In genomic region chr17:44324092-44324570, GRCh38 we compare ENCODE assay signal across 9 cellular contexts. TPM values are rescaled to one million over a fixed set of nuclear protein-coding genes. Genes with fewer than 3 reads are reported as not detected.
DNase-seq lines count a peak whose midpoint lies in the region; ATAC-seq, FAIRE-seq and TF ChIP-seq lines count a peak whose summit lies in the region.
"Had no signal": no experiment of that assay in that cellular context is flagged by ENCODE, and none has a peak within 500 bp of the region (broad histone marks: within the 10 kb centered on the region; RNA-seq: fewer than 3 reads in every experiment).

No MANE protein-coding gene starts in this region.

- H3K27me3 ChIP-seq in NT2/D1 (ENCODE audit: insufficient read depth, insufficient read length) = no peaks in the 10 kb centered on the region
- peaks cover 0 to 6% (median 0%) of the 10 kb centered on the region in 4 experiments; a peak in 5 of 7 replicates for H3K27me3 ChIP-seq in H1 (replicated peaks in 1 of 4; ENCODE audit: control insufficient read depth in 3 of 4, extremely low read depth in 1 of 4, insufficient read depth in 3 of 4, low read length in 3 of 4)

- WGBS in H1 (ENCODE audit: extremely low coverage in 1 of 2, insufficient coverage in 1 of 2, insufficient read length in 1 of 2, insufficient replicate concordance in 2 of 2, low coverage in 1 of 2, low lambda C conversion rate in 2 of 2, missing lambda C conversion rate in 1 of 2), 2 experiments = 3% methylated on average over 30 of the region's 38 CpGs; no CpG with 5 or more reads in 1 of the 2 experiments

- H3K18ac ChIP-seq in H1 (ENCODE audit: extremely low read depth, low read length) = peak overlapping the region; percentile 96

- H4K91ac ChIP-seq in H1 (replicated peaks; ENCODE audit: insufficient read length, low read length) = peak overlapping the region; percentile 55

- ATAC-seq in naive B cell (ENCODE audit: low read depth in 2 of 2) = no peak
- no peak for ATAC-seq in GM19023 (IDR thresholded peaks at IDR 0.05; ENCODE audit: unreplicated experiment)

- no peak overlapping the region for H2BK20ac ChIP-seq in H1 (ENCODE audit: low read length)

- TF ChIP-seq RAD21 in H1 (IDR thresholded peaks at IDR 0.05 in 1 of 2, conservative IDR thresholded peaks at IDR 0.05 in 1 of 2; ENCODE audit: low read depth in 2 of 2, low read length in 2 of 2) = no peak

- H3K56ac ChIP-seq in H1 (replicated peaks; ENCODE audit: insufficient read length, low read depth, low read length) = peak overlapping the region; percentile 59

- H3K9me3 Mint-ChIP-seq in naive B cell = no peaks in the 10 kb centered on the region

- peaks cover 11% of the 10 kb centered on the region for H3K79me1 ChIP-seq in H1 (ENCODE audit: low read depth, low read length)

- H3K27ac Mint-ChIP-seq in naive B cell = peak overlapping the region in 3 of 6 donors; percentile 57 to 98 (median 74)

- peak overlapping the region; percentile 33 for H2BK120ac ChIP-seq in H1 (replicated peaks; ENCODE audit: low read depth, low read length)

- peak overlapping the region; percentile 94 for H3K9ac ChIP-seq in NT2/D1 (ENCODE audit: insufficient read length, low read depth)
- H3K9ac ChIP-seq in H1 (replicated peaks in 1 of 4; ENCODE audit: extremely low read depth in 1 of 4, low read depth in 3 of 4, low read length in 3 of 4) = peak overlapping the region; percentile 51 to 71 (median 64)

- FAIRE-seq in H1 (lab: Jason Lieb, UNC) = no peak

- H3K36me3 Mint-ChIP-seq in naive B cell = peaks cover 5% of the 10 kb centered on the region in 2 donors

- 0 out of 2 replicates have a peak overlapping the region, but pooled peaks have one; percentile 53 for H2AK5ac ChIP-seq in H1 (ENCODE audit: low read depth, low read length)

- H3K4me1 ChIP-seq in NT2/D1 (ENCODE audit: insufficient read depth, insufficient read length) (peaks cover 20% of the 10 kb centered on the region), H1 (replicated peaks in 1 of 4; ENCODE audit: control insufficient read depth in 3 of 4, insufficient read depth in 4 of 4, low read length in 3 of 4) (peaks cover 0 to 11% (median 6%) of the 10 kb centered on the region in 4 experiments; a peak in 5 of 7 replicates)

- peaks cover 13% of the 10 kb centered on the region; the same call in 1 of the 2 replicates for H3K23me2 ChIP-seq in H1 (ENCODE audit: low read depth, low read length)

- peak; percentile 69 for DNase-seq in activated effector memory CD4-positive, alpha-beta T cell treated with anti-CD3 and anti-CD28 coated beads, Interleukin-2, amount 50 U/mL, for 16 hours
- DNase-seq in activated effector memory CD4-positive, alpha-beta T cell treated with Interleukin-2 at 50 U/mL for 16 hours = no peak
- DNase-seq in NT2/D1 (ENCODE audit: low read depth, low spot score) (no peak), H1 (ENCODE audit: low read depth in 1 of 2, low spot score in 2 of 2) (no peak), naive B cell (no peak), NCI-H1105 (lab: John Stamatoyannopoulos, UW) (no peak), middle frontal gyrus (ENCODE audit: extremely low spot score, low spot score) (no peak)

- H3K36me3 ChIP-seq in NT2/D1 (ENCODE audit: insufficient read depth, insufficient read length, low read length) (peaks cover 41% of the 10 kb centered on the region), H1 (ENCODE audit: control insufficient read depth in 2 of 4, insufficient read depth in 4 of 4, low read length in 3 of 4) (peaks cover 7 to 30% (median 22%) of the 10 kb centered on the region in 4 experiments; a peak in 7 of 8 replicates)

- POLR2A ChIA-PET in H1 (lab: Charles Lee; ENCODE audit: partially characterized antibody) = interaction anchor here (0.7 to 14.6 kb wide), 10 partner anchors 8 to 132 kb away, joined by 3 to 135 read pairs (median 4); partner anchors contain the start of genes GRN, RUNDC3A and UBTF

- no peak overlapping the region for H2AFZ ChIP-seq in H1 (ENCODE audit: low read length)

- peaks cover 3 to 13% of the 10 kb centered on the region in 2 experiments; a peak in 3 of 4 replicates for H3K79me2 ChIP-seq in H1 (ENCODE audit: control insufficient read depth in 1 of 2, insufficient read depth in 2 of 2, low read length in 2 of 2)

- H3K9me3 ChIP-seq in NT2/D1 (ENCODE audit: insufficient read depth, low read length) (no peaks in the 10 kb centered on the region), H1 (ENCODE audit: insufficient read depth in 2 of 2, low read depth in 1 of 2, low read length in 1 of 2) (no peaks in the 10 kb centered on the region)

- H4K20me1 ChIP-seq in H1 (replicated peaks in 1 of 2; ENCODE audit: control insufficient read depth in 1 of 2, insufficient read depth in 2 of 2, low read length in 2 of 2) = peaks cover 3 to 15% of the 10 kb centered on the region in 2 experiments

- H4K8ac ChIP-seq in H1 (ENCODE audit: extremely low read depth, insufficient read depth, low read length) = peak overlapping the region; percentile 40; the same call in 1 of the 2 replicates

- no peak overlapping the region for H3K23ac ChIP-seq in H1 (ENCODE audit: insufficient read length)

- TF ChIP-seq CTCF in H1 (IDR thresholded peaks at IDR 0.05; ENCODE audit: control extremely low read depth in 1 of 3, insufficient read depth in 1 of 3, low read depth in 1 of 3, low read length in 3 of 3) = no peak

- H3K4me3 ChIP-seq in NT2/D1 (ENCODE audit: insufficient read length, low read depth) (peak overlapping the region; percentile 93), H1 (ENCODE audit: extremely low read depth in 1 of 4, insufficient read depth in 2 of 4, low read depth in 3 of 4, low read length in 4 of 4) (peak overlapping the region; percentile 74 to 92 (median 84))

- H3K4me1 Mint-ChIP-seq in naive B cell = peaks cover 7 to 44% (median 38%) of the 10 kb centered on the region in 3 donors

- H3K4ac ChIP-seq in H1 (replicated peaks; ENCODE audit: insufficient read length, low read depth, low read length) = no peak overlapping the region

- no peaks in the 10 kb centered on the region for H3K27me3 Mint-ChIP-seq in naive B cell

- peak overlapping the region; percentile 70 to 97 (median 86) for H3K4me3 Mint-ChIP-seq in naive B cell

- H2BK5ac ChIP-seq in H1 (ENCODE audit: low read depth, low read length) = peak overlapping the region; percentile 44; the same call in 1 of the 2 replicates

- H3K14ac ChIP-seq in H1 (ENCODE audit: insufficient read length) = no peak overlapping the region

- 0 out of 2 replicates have a peak overlapping the region, but pooled peaks have one; percentile 29 for H3K27ac ChIP-seq in H1 (ENCODE audit: low read depth, low read length)

- no peak overlapping the region for H2BK15ac ChIP-seq in H1 (ENCODE audit: low read length)

- 0 out of 2 replicates have a peak overlapping the region, but pooled peaks have one; percentile 39 for H2BK12ac ChIP-seq in H1 (ENCODE audit: low read depth, low read length)

- no peak for TF ChIP-seq EP300 in H1 (IDR thresholded peaks at IDR 0.05; ENCODE audit: borderline replicate concordance in 1 of 2, low read depth in 2 of 2, low read length in 2 of 2)

- TF ChIP-seq POLR2A in H1 (IDR thresholded peaks at IDR 0.05; ENCODE audit: control extremely low read depth in 1 of 2, low read depth in 2 of 2, low read length in 2 of 2) = no peak

- H3K4me2 ChIP-seq in H1 (ENCODE audit: insufficient read depth in 1 of 2, low read depth in 2 of 2, low read length in 2 of 2) = peak overlapping the region; percentile 83 to 97

- CTCF ChIA-PET in H1 (lab: Charles Lee; ENCODE audit: partially characterized antibody) = interaction anchor here (0.7 to 3.9 kb wide), 8 partner anchors 8 to 120 kb away, joined by 3 to 19 read pairs (median 4); partner anchors contain the start of genes GRN and SLC4A1

- peak overlapping the region; percentile 16 for H4K5ac ChIP-seq in H1 (ENCODE audit: insufficient read length, low read depth, low read length)

RNA-seq across cellular contexts. Expression of gene SLC25A39, which starts 0.5 kb away (rescaled TPM):
- total RNA-seq in H1 (2021; fragmentation: NEBNext Ultra II Directional; extraction: Animal tissue kit (Norgen Biotek cat#: 25700)) = 189 and 200 TPM in 2 replicates
- 291 and 408 TPM in 2 replicates for polyA plus RNA-seq in H1 (2011; rRNA removed)
- 282 TPM for polyA plus RNA-seq in H1 (2011; cell fraction: cytosol; rRNA removed)
- polyA plus RNA-seq in H1 (2011; cell fraction: nucleus; rRNA removed) = 575 TPM
- polyA plus RNA-seq in H1 (2012, experiment 1 of 2) = 156 to 250 TPM (median 229 TPM) in 4 replicates
- 230 TPM for polyA plus RNA-seq in H1 (2012, experiment 2 of 2)
- polyA plus RNA-seq in H1 (2013, experiment 1 of 2) = 181 TPM
- polyA plus RNA-seq in H1 (2013, experiment 2 of 2) = 173 TPM
- polyA minus RNA-seq in H1 (2011; rRNA and poly(A)+ RNA removed) = 74.8 and 88.3 TPM in 2 replicates
- polyA minus RNA-seq in H1 (2011; cell fraction: cytosol; rRNA and poly(A)+ RNA removed) = 85.4 TPM
- polyA minus RNA-seq in H1 (2011; cell fraction: nucleus; rRNA and poly(A)+ RNA removed) = 119 TPM
- 100 to 1,000 TPM in 3 of 6 donors, 10 to 100 TPM in 3; 87.3 to 143 (median 103) TPM for polyA plus RNA-seq in naive B cell (ENCODE audit: low read depth in 6 of 6)

RNA-seq across cellular contexts. Expression of gene RUNDC3A, which starts 15.7 kb away (rescaled TPM):
- total RNA-seq in H1 (2021; fragmentation: NEBNext Ultra II Directional; extraction: Animal tissue kit (Norgen Biotek cat#: 25700)) = 6.1 and 6.4 TPM in 2 replicates
- 13.8 and 15.6 TPM in 2 replicates for polyA plus RNA-seq in H1 (2011; rRNA removed)
- polyA plus RNA-seq in H1 (2011; cell fraction: cytosol; rRNA removed) = 11.9 TPM
- 23.7 TPM for polyA plus RNA-seq in H1 (2011; cell fraction: nucleus; rRNA removed)
- polyA plus RNA-seq in H1 (2012, experiment 1 of 2) = 4.5 to 8.2 TPM (median 6.2 TPM) in 4 replicates
- polyA plus RNA-seq in H1 (2012, experiment 2 of 2) = 5.1 TPM
- polyA plus RNA-seq in H1 (2013, experiment 1 of 2) = 4.7 TPM
- polyA plus RNA-seq in H1 (2013, experiment 2 of 2) = 4.5 TPM
- 3.8 and 4.3 TPM in 2 replicates for polyA minus RNA-seq in H1 (2011; rRNA and poly(A)+ RNA removed)
- polyA minus RNA-seq in H1 (2011; cell fraction: cytosol; rRNA and poly(A)+ RNA removed) = 6.8 TPM
- polyA minus RNA-seq in H1 (2011; cell fraction: nucleus; rRNA and poly(A)+ RNA removed) = 3.4 TPM
- under 1 TPM in 2 of 6 donors, not detected in 4; 0.13 to 0.16 TPM for polyA plus RNA-seq in naive B cell (ENCODE audit: low read depth in 6 of 6)

RNA-seq across cellular contexts. Expression of gene GRN, which starts 21.0 kb away (rescaled TPM):
- 108 and 117 TPM in 2 replicates for total RNA-seq in H1 (2021; fragmentation: NEBNext Ultra II Directional; extraction: Animal tissue kit (Norgen Biotek cat#: 25700))
- polyA plus RNA-seq in H1 (2011; rRNA removed) = 387 and 526 TPM in 2 replicates
- 143 TPM for polyA plus RNA-seq in H1 (2011; cell fraction: cytosol; rRNA removed)
- polyA plus RNA-seq in H1 (2011; cell fraction: nucleus; rRNA removed) = 360 TPM
- 137 to 183 TPM (median 169 TPM) in 4 replicates for polyA plus RNA-seq in H1 (2012, experiment 1 of 2)
- polyA plus RNA-seq in H1 (2012, experiment 2 of 2) = 165 TPM
- polyA plus RNA-seq in H1 (2013, experiment 1 of 2) = 258 TPM
- 236 TPM for polyA plus RNA-seq in H1 (2013, experiment 2 of 2)
- 66.1 and 115 TPM in 2 replicates for polyA minus RNA-seq in H1 (2011; rRNA and poly(A)+ RNA removed)
- polyA minus RNA-seq in H1 (2011; cell fraction: cytosol; rRNA and poly(A)+ RNA removed) = 135 TPM
- polyA minus RNA-seq in H1 (2011; cell fraction: nucleus; rRNA and poly(A)+ RNA removed) = 88.4 TPM
- 100 to 1,000 TPM; 102 to 198 (median 110) TPM for polyA plus RNA-seq in naive B cell (ENCODE audit: low read depth in 6 of 6)

RNA-seq across cellular contexts. Expression of gene FAM171A2, which starts 39.5 kb away (rescaled TPM):
- 23.9 and 24.1 TPM in 2 replicates for total RNA-seq in H1 (2021; fragmentation: NEBNext Ultra II Directional; extraction: Animal tissue kit (Norgen Biotek cat#: 25700))
- polyA plus RNA-seq in H1 (2011; rRNA removed) = 21.9 and 31.8 TPM in 2 replicates
- polyA plus RNA-seq in H1 (2011; cell fraction: cytosol; rRNA removed) = 21.7 TPM
- polyA plus RNA-seq in H1 (2011; cell fraction: nucleus; rRNA removed) = 37.0 TPM
- 10.4 to 25.0 TPM (median 21.9 TPM) in 4 replicates for polyA plus RNA-seq in H1 (2012, experiment 1 of 2)
- 11.7 TPM for polyA plus RNA-seq in H1 (2012, experiment 2 of 2)
- 15.4 TPM for polyA plus RNA-seq in H1 (2013, experiment 1 of 2)
- 15.9 TPM for polyA plus RNA-seq in H1 (2013, experiment 2 of 2)
- 14.7 and 17.9 TPM in 2 replicates for polyA minus RNA-seq in H1 (2011; rRNA and poly(A)+ RNA removed)
- 22.5 TPM for polyA minus RNA-seq in H1 (2011; cell fraction: cytosol; rRNA and poly(A)+ RNA removed)
- polyA minus RNA-seq in H1 (2011; cell fraction: nucleus; rRNA and poly(A)+ RNA removed) = 24.7 TPM
- under 1 TPM in 2 of 6 donors, not detected in 4; 0.21 to 0.29 TPM for polyA plus RNA-seq in naive B cell (ENCODE audit: low read depth in 6 of 6)

RNA-seq across cellular contexts. Expression of gene SLC4A1, which starts 56.2 kb away (rescaled TPM):
- 0.08 TPM in 1 of 2 replicates, not detected in the other for total RNA-seq in H1 (2021; fragmentation: NEBNext Ultra II Directional; extraction: Animal tissue kit (Norgen Biotek cat#: 25700))
- polyA plus RNA-seq in H1 (2011; rRNA removed) = 0.08 and 0.09 TPM in 2 replicates
- 0.09 TPM for polyA plus RNA-seq in H1 (2011; cell fraction: cytosol; rRNA removed)
- polyA plus RNA-seq in H1 (2011; cell fraction: nucleus; rRNA removed) = 0.30 TPM
- polyA plus RNA-seq in H1 (2012, experiment 1 of 2) = 0.04 to 0.18 TPM (median 0.17 TPM) in 3 of 4 replicates, not detected in the other
- polyA plus RNA-seq in H1 (2012, experiment 2 of 2) = not detected
- 0.02 TPM for polyA plus RNA-seq in H1 (2013, experiment 1 of 2)
- 0.04 TPM for polyA plus RNA-seq in H1 (2013, experiment 2 of 2)
- polyA minus RNA-seq in H1 (2011; rRNA and poly(A)+ RNA removed) = not detected in 2 replicates
- polyA minus RNA-seq in H1 (2011; cell fraction: cytosol; rRNA and poly(A)+ RNA removed) = not detected
- polyA minus RNA-seq in H1 (2011; cell fraction: nucleus; rRNA and poly(A)+ RNA removed) = not detected
- under 1 TPM in 3 of 6 donors, not detected in 3; 0.07 to 0.20 (median 0.12) TPM for polyA plus RNA-seq in naive B cell (ENCODE audit: low read depth in 6 of 6)
- total RNA-seq: dermis microvascular lymphatic vessel endothelial cell had no signal

Comparison
In these comparisons a context has a peak if more than half of its experiments do, and no peak if none do; other contexts are left out.
1. RNA of gene RUNDC3A, which starts 15.7 kb away (polyA plus RNA-seq): 4.5 to 23.7 TPM in H1; 0.13 to 0.16 TPM in naive B cell; every median in the first group is over 4 times any median in the second.